Comparison of ENCODE assay signal across 36 cellular contexts in genomic region chr6:132858750-132859149, GRCh38.
"Had no signal": no experiment of that assay in that cellular context is flagged by ENCODE, and none has a peak within 500 bp of the region (broad histone marks: within the 10 kb centered on the region; RNA-seq: fewer than 3 reads in every experiment).

No MANE protein-coding gene starts in this region.

- H3K36me3 Mint-ChIP-seq: activated CD8-positive, alpha-beta memory T cell treated with anti-CD3 and anti-CD28 coated beads, Interleukin-2, amount 10 ng/mL, durations not matched to agents 7 days and 5 days; activated naive CD4-positive, alpha-beta T cell treated with anti-CD3 and anti-CD28 coated beads, Interleukin-2, amount 10 ng/mL, durations not matched to agents 7 days and 5 days; activated naive CD4-positive, alpha-beta T cell treated with anti-CD3 and anti-CD28 coated beads, Interleukin-2, amount 50 U/mL, for 24 hours; activated naive CD8-positive, alpha-beta T cell; activated naive CD8-positive, alpha-beta T cell treated with anti-CD3 and anti-CD28 coated beads, Interleukin-2, amount 10 ng/mL, durations not matched to agents 7 days and 5 days had no signal

- H3K27ac Mint-ChIP-seq: activated B cell treated with CpG ODN at 0.5 μM for 24 hours; activated CD4-positive, alpha-beta memory T cell treated with anti-CD3 and anti-CD28 coated beads, Interleukin-2, amount 10 ng/mL, durations not matched to agents 7 days and 5 days; activated CD4-positive, alpha-beta T cell treated with anti-CD3 and anti-CD28 coated beads, Interleukin-2, amount 10 ng/mL, durations not matched to agents 24 days and 14 days; activated CD8-positive, alpha-beta memory T cell treated with anti-CD3 and anti-CD28 coated beads, Interleukin-2, amount 10 ng/mL, durations not matched to agents 7 days and 5 days; activated CD8-positive, alpha-beta T cell treated with anti-CD3 and anti-CD28 coated beads, Interleukin-2, amount 10 ng/mL, durations not matched to agents 7 days and 5 days; activated naive CD4-positive, alpha-beta T cell treated with anti-CD3 and anti-CD28 coated beads, Interleukin-2, amount 10 ng/mL, durations not matched to agents 7 days and 5 days; activated naive CD4-positive, alpha-beta T cell treated with anti-CD3 and anti-CD28 coated beads, Interleukin-2, amount 50 U/mL, for 24 hours; activated naive CD8-positive, alpha-beta T cell; activated naive CD8-positive, alpha-beta T cell treated with anti-CD3 and anti-CD28 coated beads, Interleukin-2, amount 10 ng/mL, durations not matched to agents 7 days and 5 days; activated naive CD8-positive, alpha-beta T cell treated with anti-CD3 and anti-CD28 coated beads, Interleukin-2, amount 50 U/mL, for 24 hours; activated T-cell treated with anti-CD3 and anti-CD28 coated beads, Interleukin-2, amount 50 U/mL, for 24 hours; activated T-helper 2 cell treated with anti-CD3 and anti-CD28 coated beads, Interferon-gamma antibody, Interleukin-2, Interleukin-4, amounts not matched to agents 10 μg/mL and 5 μg/mL and 100 μg/mL, durations not matched to agents 14 hours and 24 hours and 36 hours; T-helper 1 cell treated with Interleukin-12 subunit alpha and Interleukin-12 subunit beta and Interleukin-4 antibody, amounts not matched to agents 30 μg/mL and 1 μg/mL, for 36 hours; T-helper 2 cell treated with Interferon-gamma antibody and Interleukin-4, amounts not matched to agents 5 μg/mL and 100 μg/mL, for 36 hours had no signal

- FAIRE-seq: astrocyte, TTC549 had no signal

- H3K9me3 Mint-ChIP-seq: activated B cell treated with CpG ODN at 0.5 μM for 24 hours; activated CD4-positive, alpha-beta memory T cell treated with anti-CD3 and anti-CD28 coated beads, Interleukin-2, amount 10 ng/mL, durations not matched to agents 7 days and 5 days; activated CD4-positive, alpha-beta T cell treated with anti-CD3 and anti-CD28 coated beads, Interleukin-2, amount 10 ng/mL, durations not matched to agents 24 days and 14 days; activated naive CD4-positive, alpha-beta T cell treated with anti-CD3 and anti-CD28 coated beads, Interleukin-2, amount 10 ng/mL, durations not matched to agents 7 days and 5 days; activated naive CD4-positive, alpha-beta T cell treated with anti-CD3 and anti-CD28 coated beads, Interleukin-2, amount 50 U/mL, for 24 hours; activated naive CD8-positive, alpha-beta T cell treated with anti-CD3 and anti-CD28 coated beads, Interleukin-2, amount 10 ng/mL, durations not matched to agents 7 days and 5 days; activated naive CD8-positive, alpha-beta T cell treated with anti-CD3 and anti-CD28 coated beads, Interleukin-2, amount 50 U/mL, for 24 hours; activated T-cell treated with anti-CD3 and anti-CD28 coated beads, Interleukin-2, amount 50 U/mL, for 24 hours; activated T-helper 2 cell treated with anti-CD3 and anti-CD28 coated beads, Interferon-gamma antibody, Interleukin-2, Interleukin-4, amounts not matched to agents 10 μg/mL and 5 μg/mL and 100 μg/mL, durations not matched to agents 14 hours and 24 hours and 36 hours; T-helper 1 cell treated with Interleukin-12 subunit alpha and Interleukin-12 subunit beta and Interleukin-4 antibody, amounts not matched to agents 30 μg/mL and 1 μg/mL, for 36 hours; T-helper 2 cell treated with Interferon-gamma antibody and Interleukin-4, amounts not matched to agents 5 μg/mL and 100 μg/mL, for 36 hours had no signal

- H3K27me3 ChIP-seq: adrenal gland, body of pancreas, brain microvascular endothelial cell, breast epithelium had no signal

- H3K4me1 ChIP-seq: adrenal gland, body of pancreas, breast epithelium had no signal

- DNase-seq: activated B cell treated with CpG ODN at 0.5 μM for 24 hours; activated CD4-positive, alpha-beta memory T cell treated with anti-CD3 and anti-CD28 coated beads, Interleukin-2, amount 10 ng/mL, durations not matched to agents 7 days and 5 days; activated CD4-positive, alpha-beta T cell treated with anti-CD3 and anti-CD28 coated beads for 4 hours; activated CD4-positive, alpha-beta T cell treated with anti-CD3 and anti-CD28 coated beads, Interleukin-2, amount 10 ng/mL, durations not matched to agents 24 days and 14 days; activated CD4-positive, alpha-beta T cell treated with anti-CD3 and anti-CD28 coated beads, Interleukin-2, amount 50 U/mL, for 1 hour; activated CD4-positive, alpha-beta T cell treated with anti-CD3 and anti-CD28 coated beads, Interleukin-2, amount 50 U/mL, for 4 hours; activated CD4-positive, CD25-positive, alpha-beta regulatory T cell treated with anti-CD3 and anti-CD28 coated beads, Interleukin-2, amount 50 U/mL, for 72 hours; activated CD8-positive, alpha-beta memory T cell treated with anti-CD3 and anti-CD28 coated beads for 24 hours; activated CD8-positive, alpha-beta memory T cell treated with anti-CD3 and anti-CD28 coated beads, Interleukin-2, amount 10 ng/mL, durations not matched to agents 7 days and 5 days; activated CD8-positive, alpha-beta memory T cell treated with anti-CD3 and anti-CD28 coated beads, Interleukin-2, amount 50 U/mL, for 48 hours; activated CD8-positive, alpha-beta T cell treated with anti-CD3 and anti-CD28 coated beads, Interleukin-2, amount 10 ng/mL, durations not matched to agents 7 days and 5 days; activated effector memory CD4-positive, alpha-beta T cell treated with Interleukin-2 at 50 U/mL for 16 hours; activated gamma-delta T cell; activated naive CD4-positive, alpha-beta T cell treated with anti-CD3 and anti-CD28 coated beads, Interleukin-2, amount 10 ng/mL, durations not matched to agents 7 days and 5 days; activated naive CD4-positive, alpha-beta T cell treated with Interleukin-2 at 50 U/mL for 16 hours; activated naive CD8-positive, alpha-beta T cell treated with anti-CD3 and anti-CD28 coated beads, Interleukin-2, amount 10 ng/mL, durations not matched to agents 7 days and 5 days; activated naive CD8-positive, alpha-beta T cell treated with anti-CD3 and anti-CD28 coated beads, Interleukin-2, amount 50 U/mL, for 24 hours; activated T-cell treated with anti-CD3 and anti-CD28 coated beads, Interleukin-2, amount 50 U/mL, for 24 hours; activated T-cell treated with anti-CD3 and anti-CD28 coated beads, Interleukin-2, amount 50 U/mL, for 48 hours; adrenal gland; amniotic stem cell; aorta; body of pancreas; brain microvascular endothelial cell; central memory CD4-positive, alpha-beta T cell; T-helper 2 cell; T-helper 9 cell had no signal

- H3K4me3 Mint-ChIP-seq: activated B cell treated with CpG ODN at 0.5 μM for 24 hours; activated CD4-positive, alpha-beta memory T cell treated with anti-CD3 and anti-CD28 coated beads, Interleukin-2, amount 10 ng/mL, durations not matched to agents 7 days and 5 days; activated CD4-positive, alpha-beta T cell treated with anti-CD3 and anti-CD28 coated beads, Interleukin-2, amount 10 ng/mL, durations not matched to agents 24 days and 14 days; activated CD8-positive, alpha-beta memory T cell treated with anti-CD3 and anti-CD28 coated beads, Interleukin-2, amount 10 ng/mL, durations not matched to agents 7 days and 5 days; activated CD8-positive, alpha-beta T cell treated with anti-CD3 and anti-CD28 coated beads, Interleukin-2, amount 10 ng/mL, durations not matched to agents 7 days and 5 days; activated naive CD4-positive, alpha-beta T cell treated with anti-CD3 and anti-CD28 coated beads, Interleukin-2, amount 10 ng/mL, durations not matched to agents 7 days and 5 days; activated naive CD4-positive, alpha-beta T cell treated with anti-CD3 and anti-CD28 coated beads, Interleukin-2, amount 50 U/mL, for 24 hours; activated naive CD8-positive, alpha-beta T cell; activated naive CD8-positive, alpha-beta T cell treated with anti-CD3 and anti-CD28 coated beads, Interleukin-2, amount 10 ng/mL, durations not matched to agents 7 days and 5 days; activated naive CD8-positive, alpha-beta T cell treated with anti-CD3 and anti-CD28 coated beads, Interleukin-2, amount 50 U/mL, for 24 hours; activated T-cell treated with anti-CD3 and anti-CD28 coated beads, Interleukin-2, amount 50 U/mL, for 24 hours; T-helper 1 cell treated with Interleukin-12 subunit alpha and Interleukin-12 subunit beta and Interleukin-4 antibody, amounts not matched to agents 30 μg/mL and 1 μg/mL, for 36 hours; T-helper 2 cell treated with Interferon-gamma antibody and Interleukin-4, amounts not matched to agents 5 μg/mL and 100 μg/mL, for 36 hours had no signal

- H3K4me1 Mint-ChIP-seq: activated B cell treated with CpG ODN at 0.5 μM for 24 hours; activated CD4-positive, alpha-beta memory T cell treated with anti-CD3 and anti-CD28 coated beads, Interleukin-2, amount 10 ng/mL, durations not matched to agents 7 days and 5 days; activated CD4-positive, alpha-beta T cell treated with anti-CD3 and anti-CD28 coated beads, Interleukin-2, amount 10 ng/mL, durations not matched to agents 24 days and 14 days; activated CD8-positive, alpha-beta memory T cell treated with anti-CD3 and anti-CD28 coated beads, Interleukin-2, amount 10 ng/mL, durations not matched to agents 7 days and 5 days; activated naive CD4-positive, alpha-beta T cell treated with anti-CD3 and anti-CD28 coated beads, Interleukin-2, amount 10 ng/mL, durations not matched to agents 7 days and 5 days; activated naive CD4-positive, alpha-beta T cell treated with anti-CD3 and anti-CD28 coated beads, Interleukin-2, amount 50 U/mL, for 24 hours; activated naive CD8-positive, alpha-beta T cell treated with anti-CD3 and anti-CD28 coated beads, Interleukin-2, amount 10 ng/mL, durations not matched to agents 7 days and 5 days; activated naive CD8-positive, alpha-beta T cell treated with anti-CD3 and anti-CD28 coated beads, Interleukin-2, amount 50 U/mL, for 24 hours had no signal

- H3K4me3 ChIP-seq: adrenal gland, body of pancreas, breast epithelium had no signal

- H3K9me3 ChIP-seq: adrenal gland, body of pancreas, breast epithelium had no signal

- H3K27me3 Mint-ChIP-seq: activated CD4-positive, alpha-beta memory T cell treated with anti-CD3 and anti-CD28 coated beads, Interleukin-2, amount 10 ng/mL, durations not matched to agents 7 days and 5 days; activated naive CD4-positive, alpha-beta T cell treated with anti-CD3 and anti-CD28 coated beads, Interleukin-2, amount 10 ng/mL, durations not matched to agents 7 days and 5 days; activated naive CD4-positive, alpha-beta T cell treated with anti-CD3 and anti-CD28 coated beads, Interleukin-2, amount 50 U/mL, for 24 hours; activated naive CD8-positive, alpha-beta T cell; activated naive CD8-positive, alpha-beta T cell treated with anti-CD3 and anti-CD28 coated beads, Interleukin-2, amount 10 ng/mL, durations not matched to agents 7 days and 5 days; activated naive CD8-positive, alpha-beta T cell treated with anti-CD3 and anti-CD28 coated beads, Interleukin-2, amount 50 U/mL, for 24 hours had no signal

- H3K27ac ChIP-seq: adrenal gland, body of pancreas, brain microvascular endothelial cell, breast epithelium, VCaP had no signal

- ATAC-seq: activated CD8-positive, alpha-beta memory T cell treated with anti-CD3 and anti-CD28 coated beads, Interleukin-2, amount 10 ng/mL, durations not matched to agents 7 days and 5 days; activated CD8-positive, alpha-beta T cell treated with anti-CD3 and anti-CD28 coated beads, Interleukin-2, amount 10 ng/mL, durations not matched to agents 7 days and 5 days; activated naive CD8-positive, alpha-beta T cell treated with anti-CD3 and anti-CD28 coated beads, Interleukin-2, amount 50 U/mL, for 24 hours; body of pancreas had no signal

- H3K36me3 ChIP-seq: adrenal gland, brain microvascular endothelial cell, breast epithelium had no signal
